Comparison of ENCODE assay signal across 14 cellular contexts in the genomic region with DNA sequence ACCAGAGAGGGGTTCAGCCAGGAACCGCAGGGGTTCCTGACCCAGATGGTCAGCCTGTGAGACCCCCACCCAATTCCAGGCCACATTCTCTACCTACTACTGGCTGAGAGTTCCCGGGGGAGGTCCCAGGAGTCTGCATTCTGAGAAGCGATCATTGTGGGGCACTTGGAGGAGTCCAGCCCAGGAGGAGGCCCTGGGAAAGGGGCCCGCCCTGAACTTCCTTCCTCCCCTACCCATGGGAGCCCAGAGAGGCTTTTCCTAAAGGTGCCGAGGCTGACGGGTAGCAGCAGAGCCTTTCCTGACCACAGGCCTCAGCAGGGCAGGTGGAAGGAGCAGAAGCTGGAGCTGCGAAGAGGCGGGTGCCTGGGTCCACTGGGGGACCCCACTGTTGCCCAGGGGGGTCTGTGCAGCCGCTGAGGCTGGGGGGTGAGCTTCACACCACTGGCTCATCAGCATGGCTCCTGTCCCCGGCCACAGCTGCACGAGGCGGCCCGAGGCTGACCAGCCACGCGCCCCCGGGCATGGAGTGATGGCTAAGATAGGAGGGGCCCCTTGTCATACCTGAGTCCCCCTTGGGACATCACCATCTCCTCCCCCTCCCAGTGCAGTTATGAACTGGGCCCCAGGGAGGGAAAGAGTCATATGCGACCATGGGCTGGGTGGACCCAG.
"Had no signal": no experiment of that assay in that cellular context is flagged by ENCODE, and none has a peak within 500 bp of the region (broad histone marks: within the 10 kb centered on the region; RNA-seq: fewer than 3 reads in every experiment).

No MANE protein-coding gene starts in this region.

- H3K27ac ChIP-seq: VCaP had no signal

- DNase-seq: activated CD4-positive, alpha-beta T cell treated with anti-CD3 and anti-CD28 coated beads for 1 hour; activated CD4-positive, alpha-beta T cell treated with anti-CD3 and anti-CD28 coated beads, Interleukin-2, amount 50 U/mL, for 48 hours; activated naive CD4-positive, alpha-beta T cell treated with Interleukin-2 at 50 U/mL for 16 hours; anterior cingulate cortex; glutamatergic neuron; immature natural killer cell; left colon; mammary epithelial cell had no signal

- FAIRE-seq: bronchial epithelial cell, colon had no signal

- ATAC-seq: activated T-helper 17 cell treated with anti-CD3 and anti-CD28 coated beads, Interleukin-2, amount 50 U/mL, for 72 hours; esophagus mucosa; left colon; stimulated activated effector memory CD8-positive, alpha-beta T cell treated with anti-CD3 and anti-CD28 coated beads, Interleukin-12 subunit alpha, Interleukin-12 subunit beta, amount 100 ng/mL, for 72 hours had no signal
